1 cellular context compared by ENCODE assay signal in genomic region chr10:3811331-3811870, GRCh38.
TF ChIP-seq lines count a peak whose summit lies in the region.

No MANE protein-coding gene starts in this region.

TF ChIP-seq in GM12878, 131 proteins besides CTCF, POLR2A, EP300 and RAD21 (continued from another document):
- peak; percentile 81 for TF ChIP-seq ATF2 (IDR thresholded peaks at IDR 0.05; ENCODE audit: low read length)
- peak; percentile 17 for TF ChIP-seq SIX5 (IDR thresholded peaks at IDR 0.05; ENCODE audit: low read depth, low read length, severe bottlenecking)
- no peak for TF ChIP-seq ZNF217 (IDR thresholded peaks at IDR 0.05)
- TF ChIP-seq, protein P1, sequence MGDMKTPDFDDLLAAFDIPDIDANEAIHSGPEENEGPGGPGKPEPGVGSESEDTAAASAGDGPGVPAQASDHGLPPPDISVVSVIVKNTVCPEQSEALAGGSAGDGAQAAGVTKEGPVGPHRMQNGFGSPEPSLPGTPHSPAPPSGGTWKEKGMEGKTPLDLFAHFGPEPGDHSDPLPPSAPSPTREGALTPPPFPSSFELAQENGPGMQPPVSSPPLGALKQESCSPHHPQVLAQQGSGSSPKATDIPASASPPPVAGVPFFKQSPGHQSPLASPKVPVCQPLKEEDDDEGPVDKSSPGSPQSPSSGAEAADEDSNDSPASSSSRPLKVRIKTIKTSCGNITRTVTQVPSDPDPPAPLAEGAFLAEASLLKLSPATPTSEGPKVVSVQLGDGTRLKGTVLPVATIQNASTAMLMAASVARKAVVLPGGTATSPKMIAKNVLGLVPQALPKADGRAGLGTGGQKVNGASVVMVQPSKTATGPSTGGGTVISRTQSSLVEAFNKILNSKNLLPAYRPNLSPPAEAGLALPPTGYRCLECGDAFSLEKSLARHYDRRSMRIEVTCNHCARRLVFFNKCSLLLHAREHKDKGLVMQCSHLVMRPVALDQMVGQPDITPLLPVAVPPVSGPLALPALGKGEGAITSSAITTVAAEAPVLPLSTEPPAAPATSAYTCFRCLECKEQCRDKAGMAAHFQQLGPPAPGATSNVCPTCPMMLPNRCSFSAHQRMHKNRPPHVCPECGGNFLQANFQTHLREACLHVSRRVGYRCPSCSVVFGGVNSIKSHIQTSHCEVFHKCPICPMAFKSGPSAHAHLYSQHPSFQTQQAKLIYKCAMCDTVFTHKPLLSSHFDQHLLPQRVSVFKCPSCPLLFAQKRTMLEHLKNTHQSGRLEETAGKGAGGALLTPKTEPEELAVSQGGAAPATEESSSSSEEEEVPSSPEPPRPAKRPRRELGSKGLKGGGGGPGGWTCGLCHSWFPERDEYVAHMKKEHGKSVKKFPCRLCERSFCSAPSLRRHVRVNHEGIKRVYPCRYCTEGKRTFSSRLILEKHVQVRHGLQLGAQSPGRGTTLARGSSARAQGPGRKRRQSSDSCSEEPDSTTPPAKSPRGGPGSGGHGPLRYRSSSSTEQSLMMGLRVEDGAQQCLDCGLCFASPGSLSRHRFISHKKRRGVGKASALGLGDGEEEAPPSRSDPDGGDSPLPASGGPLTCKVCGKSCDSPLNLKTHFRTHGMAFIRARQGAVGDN (IDR thresholded peaks at IDR 0.05), result peak; percentile 76; the same call in 1 of the 2 replicates
- no peak for TF ChIP-seq YBX1 (IDR thresholded peaks at IDR 0.05)
